ENCODE assay signal across 25 cellular contexts in genomic region chr2:135773319-135773718, GRCh38. TPM values are rescaled to one million over a fixed set of nuclear protein-coding genes. Genes with fewer than 3 reads are reported as not detected.
DNase-seq lines count a peak whose midpoint lies in the region; ATAC-seq, FAIRE-seq and TF ChIP-seq lines count a peak whose summit lies in the region.
"Had no signal": no experiment of that assay in that cellular context is flagged by ENCODE, and none has a peak within 500 bp of the region (broad histone marks: within the 10 kb centered on the region; RNA-seq: fewer than 3 reads in every experiment).

No MANE protein-coding gene starts in this region.

- peaks cover 8% of the 10 kb centered on the region for H3K4me1 Mint-ChIP-seq in activated CD4-positive, alpha-beta memory T cell treated with anti-CD3 and anti-CD28 coated beads for 36 hours (ENCODE audit: low read depth)
- H3K4me1 Mint-ChIP-seq in activated CD4-positive, alpha-beta memory T cell treated with anti-CD3 and anti-CD28 coated beads, Interleukin-2, amount 10 ng/mL, durations not matched to agents 7 days and 5 days, result peaks cover 7% of the 10 kb centered on the region
- peaks cover 19% of the 10 kb centered on the region for H3K4me1 Mint-ChIP-seq in HFFc6 (ENCODE audit: low read depth)
- H3K4me1 Mint-ChIP-seq in chondrocyte (ENCODE audit: low read depth), result peaks cover 19% of the 10 kb centered on the region
- H3K4me1 Mint-ChIP-seq in stimulated activated effector memory CD8-positive, alpha-beta T cell treated with anti-CD3 and anti-CD28 coated beads, Interleukin-12 subunit alpha, Interleukin-12 subunit beta, amount 100 ng/mL, for 72 hours, result peaks cover 6% of the 10 kb centered on the region
- H3K4me1 Mint-ChIP-seq: naive B cell, T-cell had no signal

- no peak overlapping the region for H3K4me3 Mint-ChIP-seq in activated CD4-positive, alpha-beta memory T cell treated with anti-CD3 and anti-CD28 coated beads for 36 hours
- H3K4me3 Mint-ChIP-seq in activated CD4-positive, alpha-beta memory T cell treated with anti-CD3 and anti-CD28 coated beads, Interleukin-2, amount 10 ng/mL, durations not matched to agents 7 days and 5 days, result no peak overlapping the region
- H3K4me3 Mint-ChIP-seq in HFFc6, result no peak overlapping the region
- H3K4me3 Mint-ChIP-seq in chondrocyte (ENCODE audit: unreplicated experiment), result no peak overlapping the region
- no peak overlapping the region for H3K4me3 Mint-ChIP-seq in stimulated activated effector memory CD8-positive, alpha-beta T cell treated with anti-CD3 and anti-CD28 coated beads, Interleukin-12 subunit alpha, Interleukin-12 subunit beta, amount 100 ng/mL, for 72 hours
- H3K4me3 Mint-ChIP-seq: effector memory CD8-positive, alpha-beta T cell; immature natural killer cell; naive B cell; T-cell had no signal

- H3K27ac Mint-ChIP-seq in activated CD4-positive, alpha-beta memory T cell treated with anti-CD3 and anti-CD28 coated beads for 36 hours, result peak overlapping the region; percentile 61
- no peak overlapping the region for H3K27ac Mint-ChIP-seq in activated CD4-positive, alpha-beta memory T cell treated with anti-CD3 and anti-CD28 coated beads, Interleukin-2, amount 10 ng/mL, durations not matched to agents 7 days and 5 days
- H3K27ac Mint-ChIP-seq in HFFc6, result peak overlapping the region; percentile 56; the same call in 1 of the 2 replicates
- H3K27ac Mint-ChIP-seq in chondrocyte (ENCODE audit: unreplicated experiment), result peak overlapping the region; percentile 78
- peak overlapping the region; percentile 78 for H3K27ac Mint-ChIP-seq in stimulated activated effector memory CD8-positive, alpha-beta T cell treated with anti-CD3 and anti-CD28 coated beads, Interleukin-12 subunit alpha, Interleukin-12 subunit beta, amount 100 ng/mL, for 72 hours

- CTCF ChIA-PET in activated CD4-positive, alpha-beta memory T cell treated with anti-CD3 and anti-CD28 coated beads for 36 hours (lab: Charles Lee), result interaction anchor here (3.1 kb wide), 1 partner anchor 24 kb away, joined by 13 read pairs; no protein-coding TSS in a partner anchor
- CTCF ChIA-PET in activated CD4-positive, alpha-beta memory T cell treated with anti-CD3 and anti-CD28 coated beads, Interleukin-2, amount 10 ng/mL, durations not matched to agents 7 days and 5 days (lab: Charles Lee), result interaction anchor here (1.0 to 1.2 kb wide), 2 partner anchors 24 to 25 kb away, joined by 3 read pairs; no protein-coding TSS in a partner anchor

- DNase-seq in activated CD4-positive, alpha-beta memory T cell treated with anti-CD3 and anti-CD28 coated beads for 36 hours, result no peak
- no peak for DNase-seq in activated CD4-positive, alpha-beta memory T cell treated with anti-CD3 and anti-CD28 coated beads, Interleukin-2, amount 10 ng/mL, durations not matched to agents 7 days and 5 days
- DNase-seq in HFFc6, result no peak
- DNase-seq in chondrocyte (ENCODE audit: low spot score), result no peak
- no peak for DNase-seq in stimulated activated effector memory CD8-positive, alpha-beta T cell treated with anti-CD3 and anti-CD28 coated beads, Interleukin-12 subunit alpha, Interleukin-12 subunit beta, amount 100 ng/mL, for 72 hours (ENCODE audit: low spot score in 2 of 2)
- no peak for DNase-seq in HTR-8/SVneo (ENCODE audit: insufficient read length, low spot score)
- DNase-seq in NCI-H1048 (lab: John Stamatoyannopoulos, UW), result no peak
- DNase-seq in kidney glomerular epithelial cell (lab: John Stamatoyannopoulos, UW), result no peak
- DNase-seq: activated effector memory CD4-positive, alpha-beta T cell treated with Interleukin-2 at 50 U/mL for 16 hours; amniotic stem cell; effector memory CD8-positive, alpha-beta T cell; esophagus squamous epithelium; gastrocnemius medialis; hippocampal formation; immature natural killer cell; left ventricle myocardium superior; naive B cell; NCI-H446; NCI-H774; SJCRH30; stimulated activated CD4-positive, alpha-beta T cell treated with anti-CD3 and anti-CD28 coated beads, Interleukin-15, amount 100 ng/mL, for 24 hours; stimulated activated naive CD4-positive, alpha-beta T cell treated with Interleukin-2 at 50 U/mL for 16 hours; T-cell; thyroid gland had no signal

- POLR2A ChIA-PET in activated CD4-positive, alpha-beta memory T cell treated with anti-CD3 and anti-CD28 coated beads for 36 hours (lab: Charles Lee), result no interaction called here
- POLR2A ChIA-PET in activated CD4-positive, alpha-beta memory T cell treated with anti-CD3 and anti-CD28 coated beads, Interleukin-2, amount 10 ng/mL, durations not matched to agents 7 days and 5 days (lab: Charles Lee), result interaction anchor here (0.7 kb wide), 1 partner anchor 24 kb away, joined by 3 read pairs; no protein-coding TSS in a partner anchor

- H3K36me3 Mint-ChIP-seq in activated CD4-positive, alpha-beta memory T cell treated with anti-CD3 and anti-CD28 coated beads for 36 hours, result peaks cover 51% of the 10 kb centered on the region
- H3K36me3 Mint-ChIP-seq in activated CD4-positive, alpha-beta memory T cell treated with anti-CD3 and anti-CD28 coated beads, Interleukin-2, amount 10 ng/mL, durations not matched to agents 7 days and 5 days (ENCODE audit: low read depth), result peaks cover 79% of the 10 kb centered on the region
- H3K36me3 Mint-ChIP-seq in HFFc6 (ENCODE audit: low read depth) (peaks cover 58% of the 10 kb centered on the region), chondrocyte (ENCODE audit: low read depth) (peaks cover 43% of the 10 kb centered on the region)
- H3K36me3 Mint-ChIP-seq in stimulated activated effector memory CD8-positive, alpha-beta T cell treated with anti-CD3 and anti-CD28 coated beads, Interleukin-12 subunit alpha, Interleukin-12 subunit beta, amount 100 ng/mL, for 72 hours, result peaks cover 100% of the 10 kb centered on the region

- no peaks in the 10 kb centered on the region for H3K27me3 Mint-ChIP-seq in activated CD4-positive, alpha-beta memory T cell treated with anti-CD3 and anti-CD28 coated beads for 36 hours
- H3K27me3 Mint-ChIP-seq in activated CD4-positive, alpha-beta memory T cell treated with anti-CD3 and anti-CD28 coated beads, Interleukin-2, amount 10 ng/mL, durations not matched to agents 7 days and 5 days, result no peaks in the 10 kb centered on the region
- peaks cover 2% of the 10 kb centered on the region; the same call in 1 of the 2 replicates for H3K27me3 Mint-ChIP-seq in HFFc6 (ENCODE audit: insufficient read depth)
- no peaks in the 10 kb centered on the region for H3K27me3 Mint-ChIP-seq in chondrocyte (ENCODE audit: low read depth)
- H3K27me3 Mint-ChIP-seq: effector memory CD8-positive, alpha-beta T cell; naive B cell; T-cell had no signal

- ATAC-seq in stimulated activated effector memory CD8-positive, alpha-beta T cell treated with anti-CD3 and anti-CD28 coated beads, Interleukin-12 subunit alpha, Interleukin-12 subunit beta, amount 100 ng/mL, for 72 hours, result peak; percentile 77
- ATAC-seq: A549; effector memory CD8-positive, alpha-beta T cell; gastrocnemius medialis; left ventricle myocardium superior; T-cell had no signal

- H3K9me3 Mint-ChIP-seq in activated CD4-positive, alpha-beta memory T cell treated with anti-CD3 and anti-CD28 coated beads for 36 hours, result no peaks in the 10 kb centered on the region
- no peaks in the 10 kb centered on the region for H3K9me3 Mint-ChIP-seq in activated CD4-positive, alpha-beta memory T cell treated with anti-CD3 and anti-CD28 coated beads, Interleukin-2, amount 10 ng/mL, durations not matched to agents 7 days and 5 days
- H3K9me3 Mint-ChIP-seq in HFFc6 (no peaks in the 10 kb centered on the region), chondrocyte (ENCODE audit: low read depth) (peaks cover 5% of the 10 kb centered on the region)
- H3K9me3 Mint-ChIP-seq in stimulated activated effector memory CD8-positive, alpha-beta T cell treated with anti-CD3 and anti-CD28 coated beads, Interleukin-12 subunit alpha, Interleukin-12 subunit beta, amount 100 ng/mL, for 72 hours, result no peaks in the 10 kb centered on the region
- H3K9me3 Mint-ChIP-seq: effector memory CD8-positive, alpha-beta T cell; immature natural killer cell; naive B cell; T-cell had no signal

- TF ChIP-seq CTCF in HFFc6 (IDR thresholded peaks at IDR 0.05) (no peak), chondrocyte (IDR thresholded peaks at IDR 0.05) (no peak)

- intact Hi-C loops in activated CD4-positive, alpha-beta memory T cell treated with anti-CD3 and anti-CD28 coated beads for 36 hours (cut with micrococcal nuclease), result no loop called here

- FAIRE-seq in HTR-8/SVneo (lab: Jason Lieb, UNC), result no peak
- FAIRE-seq: A549 had no signal

RNA-seq across cellular contexts. Expression of gene UBXN4, which starts 31.7 kb away (rescaled TPM):
- total RNA-seq in activated CD4-positive, alpha-beta memory T cell treated with anti-CD3 and anti-CD28 coated beads for 36 hours, result 100 to 1,000 TPM; 107 TPM
- total RNA-seq in activated CD4-positive, alpha-beta memory T cell treated with anti-CD3 and anti-CD28 coated beads, Interleukin-2, amount 10 ng/mL, durations not matched to agents 7 days and 5 days, result 100 to 1,000 TPM; 118 to 126 TPM
- 10 to 100 TPM; 65.8 to 89.1 (median 74.3) TPM for total RNA-seq in HFFc6 (2021; fragmentation: NEBNext Ultra II Directional; extraction: Animal tissue kit (Norgen Biotek cat#: 25700))
- 72.5 to 112 TPM (median 76.4 TPM) in 3 replicates for total RNA-seq in chondrocyte
